ENCODE assay signal across 22 cellular contexts in genomic region chr2:17306706-17307105, GRCh38.
DNase-seq lines count a peak whose midpoint lies in the region; FAIRE-seq and TF ChIP-seq lines count a peak whose summit lies in the region.
"Had no signal": no experiment of that assay in that cellular context is flagged by ENCODE, and none has a peak within 500 bp of the region (broad histone marks: within the 10 kb centered on the region; RNA-seq: fewer than 3 reads in every experiment).

No MANE protein-coding gene starts in this region.

- H3K14ac ChIP-seq in mesenchymal stem cell (ENCODE audit: low read length in 2 of 2) = no peak overlapping the region

- H3K23ac ChIP-seq in mesenchymal stem cell (ENCODE audit: low read length in 2 of 2) = no peak overlapping the region

- H3K27ac ChIP-seq in fibroblast of lung (ENCODE audit: insufficient read depth, low read length) (no peak overlapping the region), mesenchymal stem cell (ENCODE audit: low read length, poor library complexity, severe bottlenecking) (peak overlapping the region; percentile 22)
- H3K27ac ChIP-seq: C4-2B, HL-60, SJSA1 had no signal

- H3K36me3 ChIP-seq in fibroblast of lung (ENCODE audit: control insufficient read depth, insufficient read depth, low read length) (no peaks in the 10 kb centered on the region), mesenchymal stem cell (ENCODE audit: control insufficient read depth in 1 of 2, insufficient read depth in 2 of 2, low read depth in 1 of 2, low read length in 2 of 2) (no peaks in the 10 kb centered on the region)
- H3K36me3 ChIP-seq: SJSA1 had no signal

- H3K27me3 ChIP-seq in fibroblast of lung (ENCODE audit: control insufficient read depth, insufficient read depth, low read length) = no peaks in the 10 kb centered on the region
- no peaks in the 10 kb centered on the region for H3K27me3 ChIP-seq in mesenchymal stem cell (ENCODE audit: control insufficient read depth in 1 of 2, insufficient read depth in 1 of 2, low read length in 2 of 2)
- H3K27me3 ChIP-seq: SJSA1 had no signal

- 96% methylated on average over 2 of the region's 2 CpGs for WGBS in mesenchymal stem cell

- no peak overlapping the region for H2BK5ac ChIP-seq in mesenchymal stem cell (ENCODE audit: low read depth, low read length, poor library complexity, severe bottlenecking)

- H4K8ac ChIP-seq in mesenchymal stem cell (ENCODE audit: low read length) = no peak overlapping the region

- no peak for TF ChIP-seq CTCF in fibroblast of lung (conservative IDR thresholded peaks at IDR 0.05 in 1 of 2, IDR thresholded peaks at IDR 0.05 in 1 of 2; ENCODE audit: low read depth in 1 of 2, low read length in 2 of 2)
- no peak for TF ChIP-seq CTCF in GM13976 (IDR thresholded peaks at IDR 0.05; ENCODE audit: borderline replicate concordance, control extremely low read depth, extremely low read depth, insufficient read depth, missing control alignments)

- no peak overlapping the region for H3K18ac ChIP-seq in mesenchymal stem cell (ENCODE audit: low read depth in 1 of 2, low read length in 2 of 2)

- H4K91ac ChIP-seq in mesenchymal stem cell (ENCODE audit: low read length) = no peak overlapping the region

- DNase-seq in amniotic epithelial cell (ENCODE audit: low read depth) (peak; percentile 37), fibroblast of lung (ENCODE audit: low read depth in 2 of 2) (peak; percentile 17 to 39), mesenchymal stem cell (peak; percentile 23), NCI-H2171 (lab: John Stamatoyannopoulos, UW) (no peak), NCI-H69 (lab: John Stamatoyannopoulos, UW) (no peak), GM19239 (ENCODE audit: insufficient read length, low spot score) (no peak), GM13976 (ENCODE audit: low spot score) (no peak)
- DNase-seq: Caco-2; CD8-positive, alpha-beta T cell; NCI-H1092 treated with DMSO at 0.1 percent for 48 hours; NCI-H1436; NCI-H1930; NCI-H2107; NCI-H446; NCI-H524 treated with DMSO at 0.1 percent for 48 hours; Right ventricle myocardium superior; RPMI8226 had no signal

- no peaks in the 10 kb centered on the region for H4K20me1 ChIP-seq in fibroblast of lung (ENCODE audit: control insufficient read depth, extremely low read depth, insufficient read depth, low read length)

- no peak overlapping the region for H2AK5ac ChIP-seq in mesenchymal stem cell (ENCODE audit: low read length, severe bottlenecking)

- H3K4ac ChIP-seq in mesenchymal stem cell (ENCODE audit: low read depth in 1 of 2, low read length in 2 of 2) = no peak overlapping the region

- no peak overlapping the region for H3K4me2 ChIP-seq in fibroblast of lung (ENCODE audit: extremely low read depth, insufficient read depth, low read length)
- H3K4me2 ChIP-seq in mesenchymal stem cell (ENCODE audit: low read length, poor library complexity, severe bottlenecking) = no peak overlapping the region

- no peak overlapping the region for H3K9ac ChIP-seq in fibroblast of lung (ENCODE audit: insufficient read depth, low read length)
- H3K9ac ChIP-seq in mesenchymal stem cell (ENCODE audit: low read length) = no peak overlapping the region

- H3K79me1 ChIP-seq in mesenchymal stem cell (replicated peaks; ENCODE audit: low read length, poor library complexity, severe bottlenecking) = no peaks in the 10 kb centered on the region

- H3K4me3 ChIP-seq in fibroblast of lung (replicated peaks in 1 of 4; ENCODE audit: control extremely low read depth in 1 of 4, insufficient read depth in 1 of 4, low read depth in 3 of 4, low read length in 4 of 4) (no peak overlapping the region), mesenchymal stem cell (ENCODE audit: insufficient read depth in 1 of 2, low read depth in 1 of 2, low read length in 2 of 2) (no peak overlapping the region)
- H3K4me3 ChIP-seq: SJSA1 had no signal

- in situ Hi-C loops in GM13976 (cut with MboI; ENCODE audit: low sequenced_read_pairs, unreplicated experiment) = loop anchor here (10.0 kb wide), 1 partner anchor 532 kb away; no protein-coding TSS in a partner anchor

- no peak for FAIRE-seq in GM19239 (lab: Jason Lieb, UNC)
- FAIRE-seq: G401.6, H1 had no signal

- no peaks in the 10 kb centered on the region for H3K79me2 ChIP-seq in fibroblast of lung (ENCODE audit: control insufficient read depth, insufficient read depth, low read length)

- no peak overlapping the region for H2BK12ac ChIP-seq in mesenchymal stem cell (ENCODE audit: low read length in 2 of 2)

- no peak overlapping the region for H2BK15ac ChIP-seq in mesenchymal stem cell (ENCODE audit: low read depth, poor library complexity, severe bottlenecking)

- H3K4me1 ChIP-seq in fibroblast of lung (ENCODE audit: control insufficient read depth, extremely low read depth, insufficient read depth, low read length) (peaks cover 8% of the 10 kb centered on the region), mesenchymal stem cell (ENCODE audit: control insufficient read depth, insufficient read depth, low read depth, low read length) (no peaks in the 10 kb centered on the region)
- H3K4me1 ChIP-seq: Caco-2 had no signal

- H3K9me3 ChIP-seq in fibroblast of lung (ENCODE audit: control insufficient read depth, insufficient read depth, low read depth, low read length) (no peaks in the 10 kb centered on the region), mesenchymal stem cell (ENCODE audit: control insufficient read depth, low read length) (no peaks in the 10 kb centered on the region)
- H3K9me3 ChIP-seq: Caco-2, SJSA1 had no signal

- H2BK120ac ChIP-seq in mesenchymal stem cell (ENCODE audit: low read depth, low read length) = no peak overlapping the region

- H2AFZ ChIP-seq in fibroblast of lung (ENCODE audit: low read length) (no peak overlapping the region), mesenchymal stem cell (ENCODE audit: low read depth, low read length) (no peak overlapping the region)

Comparison
In these comparisons a context has a peak if more than half of its experiments do, and no peak if none do; other contexts are left out.
1. DNase-seq: peak in amniotic epithelial cell (single experiment), fibroblast of lung (2 of 2) and mesenchymal stem cell (single experiment); none in NCI-H2171 (single experiment), NCI-H69 (single experiment), GM19239 (single experiment) and GM13976 (single experiment).